Comparison of ENCODE assay signal across 18 cellular contexts in genomic region chr13:100040196-100040595, GRCh38. TPM values are rescaled to one million over a fixed set of nuclear protein-coding genes. Genes with fewer than 3 reads are reported as not detected.
DNase-seq lines count a peak whose midpoint lies in the region; ATAC-seq and TF ChIP-seq lines count a peak whose summit lies in the region.
"Had no signal": no experiment of that assay in that cellular context is flagged by ENCODE, and none has a peak within 500 bp of the region (broad histone marks: within the 10 kb centered on the region; RNA-seq: fewer than 3 reads in every experiment).

No MANE protein-coding gene starts in this region.

- H3K36me3 ChIP-seq in hepatocyte (replicated peaks; ENCODE audit: insufficient read depth, low read depth), result no peaks in the 10 kb centered on the region

- peak overlapping the region; percentile 42 for H3K4me2 ChIP-seq in hepatocyte

- TF ChIP-seq CTCF in hepatocyte (IDR thresholded peaks at IDR 0.05; ENCODE audit: poor library complexity), result no peak

- peak overlapping the region; percentile 1 for H2AFZ ChIP-seq in hepatocyte

- H3K4me3 ChIP-seq in hepatocyte, result no peak overlapping the region

- no peaks in the 10 kb centered on the region for H3K27me3 ChIP-seq in hepatocyte
- H3K27me3 ChIP-seq: foreskin keratinocyte had no signal

- H3K9me3 ChIP-seq in hepatocyte (ENCODE audit: low read depth), result no peaks in the 10 kb centered on the region

- DNase-seq in DMS153 (lab: John Stamatoyannopoulos, UW) (peak; percentile 82), NCI-H1436 treated with DMSO at 0.1 percent for 48 hours (lab: John Stamatoyannopoulos, UW) (peak; percentile 41), NCI-H774 (lab: John Stamatoyannopoulos, UW) (peak; percentile 73), hepatocyte (ENCODE audit: low spot score) (no peak), NCI-H526 (lab: John Stamatoyannopoulos, UW) (no peak), caudate nucleus (lab: John Stamatoyannopoulos, UW) (no peak)
- DNase-seq: activated CD4-positive, alpha-beta memory T cell treated with anti-CD3 and anti-CD28 coated beads, Interleukin-2, amount 10 ng/mL, durations not matched to agents 7 days and 5 days; activated naive CD8-positive, alpha-beta T cell treated with anti-CD3 and anti-CD28 coated beads, Interleukin-2, amount 10 ng/mL, durations not matched to agents 7 days and 5 days; activated T-cell treated with anti-CD3 and anti-CD28 coated beads, Interleukin-2, amount 50 U/mL, for 72 hours; CD8-positive, alpha-beta memory T cell; central memory CD4-positive, alpha-beta T cell; foreskin keratinocyte; NCI-H2171; nucleus accumbens; stimulated activated CD4-positive, alpha-beta T cell treated with anti-CD3 and anti-CD28 coated beads, Interleukin-2, amount 100 ng/mL, for 48 hours had no signal

- no peak for ATAC-seq in HG03521 (IDR thresholded peaks at IDR 0.05; ENCODE audit: unreplicated experiment)
- no peak for ATAC-seq in HG03520 (IDR thresholded peaks at IDR 0.05; ENCODE audit: unreplicated experiment)
- ATAC-seq: activated T-cell treated with anti-CD3 and anti-CD28 coated beads, Interleukin-2, amount 50 U/mL, for 72 hours; foreskin keratinocyte had no signal

- H3K27ac ChIP-seq in hepatocyte, result peak overlapping the region; percentile 0
- H3K27ac ChIP-seq in caudate nucleus (ENCODE audit: low read depth, low read length), result no peak overlapping the region
- H3K27ac ChIP-seq: foreskin keratinocyte had no signal

- no peaks in the 10 kb centered on the region for H3K9me2 ChIP-seq in hepatocyte (replicated peaks; ENCODE audit: insufficient read depth)

- 26% methylated on average over 3 of the region's 3 CpGs for WGBS in hepatocyte (ENCODE audit: low lambda C conversion rate, missing lambda C conversion rate)

- no peaks in the 10 kb centered on the region for H3K79me2 ChIP-seq in hepatocyte

- H4K20me1 ChIP-seq in hepatocyte (ENCODE audit: insufficient read depth, poor library complexity, severe bottlenecking), result no peaks in the 10 kb centered on the region

- no peaks in the 10 kb centered on the region for H3K4me1 ChIP-seq in hepatocyte (ENCODE audit: insufficient read depth)
- H3K4me1 ChIP-seq: foreskin keratinocyte had no signal

RNA-seq across cellular contexts. Expression of gene PCCA, which starts 48.7 kb away (rescaled TPM):
- total RNA-seq in hepatocyte, result 19.5 and 28.2 TPM in 2 replicates
- 23.6 and 25.7 TPM in 2 replicates for polyA plus RNA-seq in hepatocyte

RNA-seq across cellular contexts. Expression of gene ZIC2, which starts 58.6 kb away (rescaled TPM):
- total RNA-seq in hepatocyte, result 0.10 and 0.68 TPM in 2 replicates
- polyA plus RNA-seq in hepatocyte, result 0.15 and 0.21 TPM in 2 replicates
- total RNA-seq: activated naive CD8-positive, alpha-beta T cell treated with anti-CD3 and anti-CD28 coated beads, Interleukin-2, amount 10 ng/mL, durations not matched to agents 7 days and 5 days; CD8-positive, alpha-beta memory T cell; foreskin keratinocyte; LHCN-M2 had no signal
- polyA plus RNA-seq: CD8-positive, alpha-beta memory T cell; foreskin keratinocyte had no signal

Comparison
In these comparisons a context has a peak if more than half of its experiments do, and no peak if none do; other contexts are left out.
1. DNase-seq: peak in DMS153 (single experiment), NCI-H1436 treated with DMSO at 0.1 percent for 48 hours (single experiment) and NCI-H774 (single experiment); none in hepatocyte (single experiment), NCI-H526 (0 of 2) and caudate nucleus (0 of 61).